Comparison of ENCODE assay signal across 20 cellular contexts in the genomic region with DNA sequence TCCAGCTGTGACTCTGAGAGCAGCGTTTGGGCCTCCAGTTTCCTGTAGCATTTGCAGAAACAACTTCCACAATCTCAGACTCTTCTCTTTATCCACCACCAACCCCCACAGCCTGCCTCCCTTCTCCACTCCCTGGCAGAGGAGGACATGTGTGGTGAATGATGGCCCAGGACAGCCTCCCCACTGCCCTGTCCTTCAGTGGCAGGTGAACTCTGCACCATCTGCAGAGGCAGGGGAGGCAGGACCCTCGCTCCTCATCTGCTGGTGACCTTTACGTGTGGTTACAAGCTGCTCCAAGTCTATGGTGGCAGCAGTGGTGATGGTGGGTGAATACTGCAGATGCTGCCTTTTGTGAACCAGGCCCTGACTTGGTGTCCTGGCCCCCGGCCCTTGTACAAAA.
DNase-seq lines count a peak whose midpoint lies in the region; ATAC-seq and TF ChIP-seq lines count a peak whose summit lies in the region.
"Had no signal": no experiment of that assay in that cellular context is flagged by ENCODE, and none has a peak within 500 bp of the region (broad histone marks: within the 10 kb centered on the region; RNA-seq: fewer than 3 reads in every experiment).

No MANE protein-coding gene starts in this region.

- H3K4me1 ChIP-seq in OCI-LY7 (ENCODE audit: insufficient read depth, low read length, poor library complexity, severe bottlenecking) (peaks cover 15% of the 10 kb centered on the region), upper lobe of left lung (no peaks in the 10 kb centered on the region)

- no peaks in the 10 kb centered on the region for H4K20me1 ChIP-seq in OCI-LY7 (ENCODE audit: insufficient read depth, low read length)
- H4K20me1 ChIP-seq: BLaER1 had no signal

- H3K27me3 Mint-ChIP-seq in endothelial cell (ENCODE audit: unreplicated experiment): peaks cover 3% of the 10 kb centered on the region
- H3K27me3 Mint-ChIP-seq in stimulated activated memory B cell treated with anti-CD40 and anti-IgM and Interleukin-4, amounts not matched to agents 10 μg/mL and 1 μg/mL and 100 μg/mL, for 72 hours: peaks cover 21% of the 10 kb centered on the region

- no peaks in the 10 kb centered on the region for H3K9me2 ChIP-seq in OCI-LY7 (ENCODE audit: insufficient read depth, low read length)

- ATAC-seq in stimulated activated memory B cell treated with anti-CD40 and anti-IgM and Interleukin-4, amounts not matched to agents 10 μg/mL and 1 μg/mL and 100 μg/mL, for 72 hours: peak; percentile 31
- no peak for ATAC-seq in upper lobe of left lung (ENCODE audit: low FRiP score in 2 of 2)

- no peaks in the 10 kb centered on the region for H3K36me3 Mint-ChIP-seq in endothelial cell (ENCODE audit: low read depth, unreplicated experiment)
- H3K36me3 Mint-ChIP-seq in stimulated activated memory B cell treated with anti-CD40 and anti-IgM and Interleukin-4, amounts not matched to agents 10 μg/mL and 1 μg/mL and 100 μg/mL, for 72 hours: no peaks in the 10 kb centered on the region

- H3K4me3 ChIP-seq in OCI-LY7 (ENCODE audit: low read depth, low read length, poor library complexity, severe bottlenecking): no peak overlapping the region
- H3K4me3 ChIP-seq in upper lobe of left lung: no peak overlapping the region
- H3K4me3 ChIP-seq: BLaER1, PC-9 had no signal

- WGBS in upper lobe of left lung, 2 donors: 72 to 79% methylated on average over 4 of the region's 4 CpGs

- intact Hi-C loops in OCI-LY7 (cut with micrococcal nuclease; ENCODE audit: unreplicated experiment): no loop called here

- POLR2A ChIA-PET in OCI-LY7 (lab: Charles Lee): no interaction called here

- CTCF ChIA-PET in OCI-LY7 (lab: Charles Lee; ENCODE audit: unreplicated experiment): no interaction called here

- no peak for TF ChIP-seq POLR2A in upper lobe of left lung (IDR thresholded peaks at IDR 0.05)

- TF ChIP-seq CTCF in OCI-LY7 (conservative IDR thresholded peaks at IDR 0.05; ENCODE audit: low read length): no peak
- TF ChIP-seq CTCF in endothelial cell (IDR thresholded peaks at IDR 0.05; ENCODE audit: unreplicated experiment): no peak
- TF ChIP-seq CTCF in upper lobe of left lung (IDR thresholded peaks at IDR 0.05): no peak

- H3K4me3 Mint-ChIP-seq in endothelial cell (ENCODE audit: unreplicated experiment): no peak overlapping the region
- no peak overlapping the region for H3K4me3 Mint-ChIP-seq in stimulated activated memory B cell treated with anti-CD40 and anti-IgM and Interleukin-4, amounts not matched to agents 10 μg/mL and 1 μg/mL and 100 μg/mL, for 72 hours
- H3K4me3 Mint-ChIP-seq: HFFc6 had no signal

- H3K27ac ChIP-seq in OCI-LY7 (ENCODE audit: low read depth, low read length, poor library complexity, severe bottlenecking) (no peak overlapping the region), upper lobe of left lung (no peak overlapping the region)
- H3K27ac ChIP-seq: BLaER1, PC-9 had no signal

- no peaks in the 10 kb centered on the region for H3K36me3 ChIP-seq in OCI-LY7 (ENCODE audit: insufficient read depth, low read length)
- H3K36me3 ChIP-seq in upper lobe of left lung: no peaks in the 10 kb centered on the region
- H3K36me3 ChIP-seq: BLaER1 had no signal

- H3K79me2 ChIP-seq in OCI-LY7 (ENCODE audit: insufficient read depth, low read depth, low read length): no peaks in the 10 kb centered on the region

- H3K9me3 Mint-ChIP-seq in endothelial cell (ENCODE audit: unreplicated experiment): no peaks in the 10 kb centered on the region
- no peaks in the 10 kb centered on the region for H3K9me3 Mint-ChIP-seq in stimulated activated memory B cell treated with anti-CD40 and anti-IgM and Interleukin-4, amounts not matched to agents 10 μg/mL and 1 μg/mL and 100 μg/mL, for 72 hours
- H3K9me3 Mint-ChIP-seq: HFFc6 had no signal

- H3K9me3 ChIP-seq in OCI-LY7 (ENCODE audit: low read length) (0 out of 2 replicates have a peak, but pooled peaks cover 4% of the 10 kb centered on the region), upper lobe of left lung (peaks cover 0 to under 1% (median 0%) of the 10 kb centered on the region in 4 donors)

- DNase-seq in KBM-7 (peak; percentile 23), OCI-LY7 (ENCODE audit: low spot score) (peak; percentile 18), endothelial cell (ENCODE audit: low spot score) (no peak), upper lobe of left lung (no peak), NCI-H187 treated with DMSO at 0.1 percent for 48 hours (lab: John Stamatoyannopoulos, UW) (no peak), HCEC 1CT (no peak)
- no peak for DNase-seq in stimulated activated naive CD4-positive, alpha-beta T cell treated with Interleukin-2 at 50 U/mL for 16 hours (lab: John Stamatoyannopoulos, UW)
- DNase-seq: DMS53, EL, HFFc6, NCI-H1105, NCI-H146, NCI-H2029 treated with DMSO at 0.1 percent for 48 hours, NCI-H345, NCI-H524, PC-9, RPMI8226, SHP77 had no signal

- TF ChIP-seq EP300 in upper lobe of left lung (IDR thresholded peaks at IDR 0.05): no peak

- H3K27me3 ChIP-seq in upper lobe of left lung: no peaks in the 10 kb centered on the region
- H3K27me3 ChIP-seq: BLaER1 had no signal

- peaks cover 45% of the 10 kb centered on the region for H3K4me1 Mint-ChIP-seq in endothelial cell (ENCODE audit: unreplicated experiment)
- no peaks in the 10 kb centered on the region for H3K4me1 Mint-ChIP-seq in stimulated activated memory B cell treated with anti-CD40 and anti-IgM and Interleukin-4, amounts not matched to agents 10 μg/mL and 1 μg/mL and 100 μg/mL, for 72 hours

- in situ Hi-C loops in KBM-7 (cut with MboI; ENCODE audit: low pct_unique_long_range_greater_than_20kb, low sequenced_read_pairs): no loop called here

- no TSS peak for BruUV-seq in OCI-LY7 (replicated peaks; lab: Mats Ljungman, UMichigan)

- H3K4me2 ChIP-seq in OCI-LY7 (ENCODE audit: low read length): no peak overlapping the region
- H3K4me2 ChIP-seq: BLaER1, PC-9 had no signal

- H2AFZ ChIP-seq in OCI-LY7 (ENCODE audit: low read length): peak overlapping the region; percentile 36
- H2AFZ ChIP-seq: PC-9 had no signal

- peak overlapping the region; percentile 72 for H3K27ac Mint-ChIP-seq in endothelial cell (ENCODE audit: unreplicated experiment)
- H3K27ac Mint-ChIP-seq in stimulated activated memory B cell treated with anti-CD40 and anti-IgM and Interleukin-4, amounts not matched to agents 10 μg/mL and 1 μg/mL and 100 μg/mL, for 72 hours: no peak overlapping the region
- H3K27ac Mint-ChIP-seq: HFFc6 had no signal

Comparison
In these comparisons a context has a peak if more than half of its experiments do, and no peak if none do; other contexts are left out.
1. DNase-seq: peak in KBM-7 (single experiment) and OCI-LY7 (single experiment); none in endothelial cell (single experiment), upper lobe of left lung (0 of 2), NCI-H187 treated with DMSO at 0.1 percent for 48 hours (single experiment), stimulated activated naive CD4-positive, alpha-beta T cell treated with Interleukin-2 at 50 U/mL for 16 hours (single experiment) and HCEC 1CT (single experiment).